ENCODE assay signal across 1 cellular context in genomic region chr17:4832829-4833177, GRCh38.
TF ChIP-seq lines count a peak whose summit lies in the region.

No MANE protein-coding gene starts in this region.

TF ChIP-seq in HEK293, 187 proteins besides CTCF, POLR2A, EP300 and RAD21 (continued from another document):
- peak; percentile 30; the same call in 1 of the 2 replicates for TF ChIP-seq REST (tag by site-specific recombination; IDR thresholded peaks at IDR 0.05)
- peak; percentile 71 for TF ChIP-seq SP3 (tag by site-specific recombination; IDR thresholded peaks at IDR 0.05)
- TF ChIP-seq ZNF362 (tag by site-specific recombination; IDR thresholded peaks at IDR 0.05), result 0 out of 2 replicates have a peak, but pooled peaks have one; percentile 45
- TF ChIP-seq SP2 (tag by site-specific recombination; IDR thresholded peaks at IDR 0.05), result peak; percentile 70
- peak; percentile 57 for TF ChIP-seq KLF1 (tag by site-specific recombination; IDR thresholded peaks at IDR 0.05)
- TF ChIP-seq ZBTB8A (tag by site-specific recombination; IDR thresholded peaks at IDR 0.05), result peak; percentile 92
- peak; percentile 54 for TF ChIP-seq PATZ1 (tag by site-specific recombination; IDR thresholded peaks at IDR 0.05)
- TF ChIP-seq ZFHX2 (tag by site-specific recombination; conservative IDR thresholded peaks at IDR 0.05), result peak; percentile 99
- peak; percentile 94 for TF ChIP-seq KLF9 (tag by site-specific recombination; IDR thresholded peaks at IDR 0.05; ENCODE audit: low read depth)
- TF ChIP-seq ZNF335 (tag by site-specific recombination; conservative IDR thresholded peaks at IDR 0.05), result peak; percentile 96
